ENCODE assay signal across 1 cellular context in genomic region chr19:2096543-2097329, GRCh38.
TF ChIP-seq lines count a peak whose summit lies in the region.

Gene IZUMO4 (plus strand): TSS chr19:2096915. CDS start chr19:2096946, 31 bp downstream.

TF ChIP-seq in SK-N-SH treated with all-trans-retinoic acid at 6 μM for 48 hours, 23 proteins besides CTCF, POLR2A, EP300 and RAD21 (continued from another document):
- no peak for TF ChIP-seq ZNF8 (CRISPR knock-in tag; IDR thresholded peaks at IDR 0.05)
